20 cellular contexts compared by ENCODE assay signal in genomic region chr1:111453706-111454105, GRCh38. TPM values are rescaled to one million over a fixed set of nuclear protein-coding genes. Genes with fewer than 3 reads are reported as not detected.
"Had no signal": no experiment of that assay in that cellular context is flagged by ENCODE, and none has a peak within 500 bp of the region (broad histone marks: within the 10 kb centered on the region; RNA-seq: fewer than 3 reads in every experiment).

No MANE protein-coding gene starts in this region.

- H3K9me3 ChIP-seq: body of pancreas, tibial nerve, vagina had no signal

- H3K4me3 ChIP-seq: body of pancreas, dorsolateral prefrontal cortex, hepatocyte, neural progenitor cell, tibial nerve, vagina had no signal

- H3K27ac ChIP-seq: body of pancreas, epithelial cell of prostate, hepatocyte, neural progenitor cell, tibial nerve, vagina had no signal

- DNase-seq: activated CD4-positive, alpha-beta T cell treated with anti-CD3 and anti-CD28 coated beads for 36 hours; activated naive CD4-positive, alpha-beta T cell treated with anti-CD3 and anti-CD28 coated beads for 36 hours; body of pancreas; caudate nucleus; dorsolateral prefrontal cortex; foreskin fibroblast; stimulated activated CD4-positive, alpha-beta T cell treated with anti-CD3 and anti-CD28 coated beads, Interleukin-12 subunit alpha, Interleukin-12 subunit beta, amount 100 ng/mL, for 4 hours; SW 1271 had no signal

- H3K9me3 Mint-ChIP-seq: activated naive CD4-positive, alpha-beta T cell treated with anti-CD3 and anti-CD28 coated beads for 36 hours; activated T-helper 2 cell treated with anti-CD3 and anti-CD28 coated beads, Interferon-gamma antibody, Interleukin-2, Interleukin-4, amounts not matched to agents 10 μg/mL and 5 μg/mL and 100 μg/mL, durations not matched to agents 14 hours and 24 hours and 36 hours; memory B cell; neural progenitor cell; stimulated activated naive CD8-positive, alpha-beta T cell treated with anti-CD3 and anti-CD28 coated beads, Interleukin-15, Interleukin-2, amounts not matched to agents 100 ng/mL and 50 ng/mL, for 24 hours; WTC11 had no signal

- ATAC-seq: activated CD4-positive, alpha-beta T cell treated with anti-CD3 and anti-CD28 coated beads for 36 hours; body of pancreas; WTC11 had no signal

- H3K4me3 Mint-ChIP-seq: activated CD4-positive, alpha-beta T cell treated with anti-CD3 and anti-CD28 coated beads for 36 hours; memory B cell; neural progenitor cell; stimulated activated naive CD8-positive, alpha-beta T cell treated with anti-CD3 and anti-CD28 coated beads, Interleukin-15, Interleukin-2, amounts not matched to agents 100 ng/mL and 50 ng/mL, for 24 hours; WTC11 had no signal

- H3K27me3 ChIP-seq: body of pancreas, dorsolateral prefrontal cortex, hepatocyte, neural progenitor cell, tibial nerve, vagina had no signal

- H3K27ac Mint-ChIP-seq: activated T-helper 2 cell treated with anti-CD3 and anti-CD28 coated beads, Interferon-gamma antibody, Interleukin-2, Interleukin-4, amounts not matched to agents 10 μg/mL and 5 μg/mL and 100 μg/mL, durations not matched to agents 14 hours and 24 hours and 36 hours; memory B cell; neural progenitor cell; progenitor cell of endocrine pancreas; stimulated activated naive CD8-positive, alpha-beta T cell treated with anti-CD3 and anti-CD28 coated beads, Interleukin-15, Interleukin-2, amounts not matched to agents 100 ng/mL and 50 ng/mL, for 24 hours; WTC11 had no signal

- H3K27me3 Mint-ChIP-seq: activated CD4-positive, alpha-beta T cell treated with anti-CD3 and anti-CD28 coated beads for 36 hours; memory B cell; progenitor cell of endocrine pancreas; stimulated activated naive CD8-positive, alpha-beta T cell treated with anti-CD3 and anti-CD28 coated beads, Interleukin-15, Interleukin-2, amounts not matched to agents 100 ng/mL and 50 ng/mL, for 24 hours had no signal

RNA-seq across cellular contexts. Expression of gene ADORA3, which starts 49.7 kb away (rescaled TPM):
- total RNA-seq: activated naive CD4-positive, alpha-beta T cell treated with anti-CD3 and anti-CD28 coated beads for 36 hours; activated T-helper 2 cell treated with anti-CD3 and anti-CD28 coated beads, Interferon-gamma antibody, Interleukin-2, Interleukin-4, amounts not matched to agents 10 μg/mL and 5 μg/mL and 100 μg/mL, durations not matched to agents 14 hours and 24 hours and 36 hours; mononuclear cell; osteoblast; progenitor cell of endocrine pancreas had no signal
